Comparison of ENCODE assay signal across 8 cellular contexts in genomic region chr1:2240251-2241156, GRCh38. TPM values are rescaled to one million over a fixed set of nuclear protein-coding genes. Genes with fewer than 3 reads are reported as not detected.
DNase-seq lines count a peak whose midpoint lies in the region; TF ChIP-seq lines count a peak whose summit lies in the region.

No MANE protein-coding gene starts in this region.

- H3K36me3 Mint-ChIP-seq in activated CD4-positive, alpha-beta T cell treated with anti-CD3 and anti-CD28 coated beads, Interleukin-2, amount 10 ng/mL, durations not matched to agents 7 days and 5 days (ENCODE audit: low read depth): peaks cover 37% of the 10 kb centered on the region

- peaks cover 78% of the 10 kb centered on the region for H3K4me1 Mint-ChIP-seq in activated CD4-positive, alpha-beta T cell treated with anti-CD3 and anti-CD28 coated beads, Interleukin-2, amount 10 ng/mL, durations not matched to agents 7 days and 5 days

- H3K4me1 ChIP-seq in osteoblast (ENCODE audit: insufficient read depth, low read length): peaks cover 40% of the 10 kb centered on the region

- H3K9me3 ChIP-seq in osteoblast (ENCODE audit: low read depth, low read length): no peaks in the 10 kb centered on the region

- POLR2A ChIA-PET in activated CD4-positive, alpha-beta T cell treated with anti-CD3 and anti-CD28 coated beads, Interleukin-2, amount 10 ng/mL, durations not matched to agents 7 days and 5 days (lab: Charles Lee): interaction anchor here (0.6 to 0.7 kb wide), 2 partner anchors 7 to 61 kb away, joined by 3 read pairs; no protein-coding TSS in a partner anchor
- POLR2A ChIA-PET in HEK293T (lab: Yijun Ruan, JAX): interaction anchor here (1.4 kb wide), 1 partner anchor 13 kb away, joined by 6 read pairs; no protein-coding TSS in a partner anchor

- no peaks in the 10 kb centered on the region for H3K27me3 Mint-ChIP-seq in activated CD4-positive, alpha-beta T cell treated with anti-CD3 and anti-CD28 coated beads, Interleukin-2, amount 10 ng/mL, durations not matched to agents 7 days and 5 days

- H3K27ac Mint-ChIP-seq in activated CD4-positive, alpha-beta T cell treated with anti-CD3 and anti-CD28 coated beads, Interleukin-2, amount 10 ng/mL, durations not matched to agents 7 days and 5 days: peak overlapping the region; percentile 43

- CTCF ChIA-PET in activated CD4-positive, alpha-beta T cell treated with anti-CD3 and anti-CD28 coated beads, Interleukin-2, amount 10 ng/mL, durations not matched to agents 7 days and 5 days (lab: Charles Lee): interaction anchor here (0.6 to 1.3 kb wide), 6 partner anchors 9 to 45 kb away, joined by 3 to 8 read pairs (median 3); partner anchors contain the start of gene FAAP20
- CTCF ChIA-PET in HEK293T (lab: Yijun Ruan, JAX): interaction anchor here (0.7 kb wide), 1 partner anchor 11 kb away, joined by 6 read pairs; no protein-coding TSS in a partner anchor

- TF ChIP-seq CTCF in C4-2B (conservative IDR thresholded peaks at IDR 0.05) (no peak), fibroblast of pulmonary artery (IDR thresholded peaks at IDR 0.05; ENCODE audit: low read length, missing control alignments) (no peak), osteoblast (IDR thresholded peaks at IDR 0.05; ENCODE audit: extremely low read depth, low read depth, low read length) (no peak)

- no peak overlapping the region for H3K4me3 Mint-ChIP-seq in activated CD4-positive, alpha-beta T cell treated with anti-CD3 and anti-CD28 coated beads, Interleukin-2, amount 10 ng/mL, durations not matched to agents 7 days and 5 days

- H3K4me2 ChIP-seq in osteoblast (ENCODE audit: insufficient read depth, low read length): peak overlapping the region; percentile 18

- H3K27me3 ChIP-seq in osteoblast (ENCODE audit: insufficient read depth, low read length): no peaks in the 10 kb centered on the region

- H3K36me3 ChIP-seq in osteoblast (ENCODE audit: insufficient read depth, low read length): peaks cover 15% of the 10 kb centered on the region

- H3K9me3 Mint-ChIP-seq in activated CD4-positive, alpha-beta T cell treated with anti-CD3 and anti-CD28 coated beads, Interleukin-2, amount 10 ng/mL, durations not matched to agents 7 days and 5 days: no peaks in the 10 kb centered on the region

- no peak overlapping the region for H2AFZ ChIP-seq in osteoblast (ENCODE audit: low read length)

- H4K20me1 ChIP-seq in osteoblast (ENCODE audit: insufficient read depth, low read length): peaks cover 86% of the 10 kb centered on the region

- no peak overlapping the region for H3K4me3 ChIP-seq in fibroblast of pulmonary artery (replicated peaks; ENCODE audit: low read depth, low read length)
- no peak overlapping the region for H3K4me3 ChIP-seq in osteoblast (ENCODE audit: insufficient read depth, low read length)

- H3K27ac ChIP-seq in C4-2B (peak overlapping the region; percentile 8; the same call in 1 of the 2 replicates), osteoblast (ENCODE audit: low read depth, low read length) (peak overlapping the region; percentile 5)

- H3K79me2 ChIP-seq in osteoblast (ENCODE audit: insufficient read depth, low read length): peaks cover 99% of the 10 kb centered on the region

- DNase-seq in activated CD4-positive, alpha-beta T cell treated with anti-CD3 and anti-CD28 coated beads, Interleukin-2, amount 10 ng/mL, durations not matched to agents 7 days and 5 days: no peak
- DNase-seq in fibroblast of pulmonary artery (ENCODE audit: low read depth): peak; percentile 67
- DNase-seq in osteoblast (ENCODE audit: insufficient read length, low spot score, missing footprints): peak; percentile 87
- DNase-seq in HEK293T (ENCODE audit: extremely low spot score): no peak
- no peak for DNase-seq in DMS 273 (lab: John Stamatoyannopoulos, UW; ENCODE audit: unreplicated experiment)
- DNase-seq in 8988T: no peak
- DNase-seq in NCI-H2171 (lab: John Stamatoyannopoulos, UW): no peak

TF ChIP-seq in HEK293T, 16 proteins besides CTCF, POLR2A, EP300 and RAD21:
- TF ChIP-seq LEF1 (IDR thresholded peaks at IDR 0.05; ENCODE audit: borderline replicate concordance) (no peak), SUZ12 (IDR thresholded peaks at IDR 0.05) (no peak), ZNF384 (IDR thresholded peaks at IDR 0.05) (no peak), CTBP1 (IDR thresholded peaks at IDR 0.05; ENCODE audit: borderline replicate concordance) (no peak), FOXA1 (IDR thresholded peaks at IDR 0.05) (no peak), TARDBP (IDR thresholded peaks at IDR 0.05) (no peak), FOXM1 (IDR thresholded peaks at IDR 0.05; ENCODE audit: borderline replicate concordance) (no peak), BHLHE40 (IDR thresholded peaks at IDR 0.05; ENCODE audit: borderline replicate concordance) (no peak), ARNT (IDR thresholded peaks at IDR 0.05) (no peak), ELF4 (IDR thresholded peaks at IDR 0.05) (no peak), SP1 (IDR thresholded peaks at IDR 0.05) (no peak), L3MBTL2 (conservative IDR thresholded peaks at IDR 0.05) (no peak), FOXK2 (IDR thresholded peaks at IDR 0.05) (no peak)
- TF ChIP-seq, protein P1, sequence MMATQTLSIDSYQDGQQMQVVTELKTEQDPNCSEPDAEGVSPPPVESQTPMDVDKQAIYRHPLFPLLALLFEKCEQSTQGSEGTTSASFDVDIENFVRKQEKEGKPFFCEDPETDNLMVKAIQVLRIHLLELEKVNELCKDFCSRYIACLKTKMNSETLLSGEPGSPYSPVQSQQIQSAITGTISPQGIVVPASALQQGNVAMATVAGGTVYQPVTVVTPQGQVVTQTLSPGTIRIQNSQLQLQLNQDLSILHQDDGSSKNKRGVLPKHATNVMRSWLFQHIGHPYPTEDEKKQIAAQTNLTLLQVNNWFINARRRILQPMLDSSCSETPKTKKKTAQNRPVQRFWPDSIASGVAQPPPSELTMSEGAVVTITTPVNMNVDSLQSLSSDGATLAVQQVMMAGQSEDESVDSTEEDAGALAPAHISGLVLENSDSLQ (IDR thresholded peaks at IDR 0.05): no peak

RNA-seq across cellular contexts. Expression of gene SKI, which starts 12.4 kb away (rescaled TPM):
- 10 to 100 TPM; 60.7 to 62.0 TPM for total RNA-seq in activated CD4-positive, alpha-beta T cell treated with anti-CD3 and anti-CD28 coated beads, Interleukin-2, amount 10 ng/mL, durations not matched to agents 7 days and 5 days
- 48.9 TPM in 2 replicates for total RNA-seq in osteoblast

RNA-seq across cellular contexts. Expression of gene FAAP20, which starts 45.9 kb away (rescaled TPM):
- total RNA-seq in activated CD4-positive, alpha-beta T cell treated with anti-CD3 and anti-CD28 coated beads, Interleukin-2, amount 10 ng/mL, durations not matched to agents 7 days and 5 days: 10 to 100 TPM; 61.3 to 66.2 TPM
- 18.6 and 25.3 TPM in 2 replicates for total RNA-seq in osteoblast

Comparison
In these comparisons a context has a peak if more than half of its experiments do, and no peak if none do; other contexts are left out.
1. DNase-seq: peak in fibroblast of pulmonary artery (single experiment) and osteoblast (single experiment); none in activated CD4-positive, alpha-beta T cell treated with anti-CD3 and anti-CD28 coated beads, Interleukin-2, amount 10 ng/mL, durations not matched to agents 7 days and 5 days (single experiment), HEK293T (single experiment), DMS 273 (single experiment), 8988T (single experiment) and NCI-H2171 (single experiment).